In genomic region chr16:4021916-4022315, GRCh38 we compare ENCODE assay signal across 32 cellular contexts.
"Had no signal": no experiment of that assay in that cellular context is flagged by ENCODE, and none has a peak within 500 bp of the region (broad histone marks: within the 10 kb centered on the region; RNA-seq: fewer than 3 reads in every experiment).

No MANE protein-coding gene starts in this region.

- H3K4me3 Mint-ChIP-seq: activated CD4-positive, alpha-beta memory T cell treated with anti-CD3 and anti-CD28 coated beads for 36 hours; activated CD4-positive, alpha-beta T cell treated with anti-CD3 and anti-CD28 coated beads, Interleukin-2, amount 10 ng/mL, durations not matched to agents 24 days and 14 days; activated naive CD4-positive, alpha-beta T cell treated with anti-CD3 and anti-CD28 coated beads for 36 hours; activated naive CD8-positive, alpha-beta T cell treated with anti-CD3 and anti-CD28 coated beads for 36 hours; activated T-helper 1 cell treated with anti-CD3 and anti-CD28 coated beads, Interleukin-12 subunit alpha, Interleukin-12 subunit beta, Interleukin-2, Interleukin-4 antibody, amounts not matched to agents 30 ng/mL and 10 ng/mL and 1 ng/mL, durations not matched to agents 14 hours and 24 hours and 36 hours; brain; T-helper 1 cell treated with Interleukin-12 subunit alpha and Interleukin-12 subunit beta and Interleukin-4 antibody, amounts not matched to agents 30 μg/mL and 1 μg/mL, for 36 hours; type B pancreatic cell had no signal

- FAIRE-seq: frontal cortex, islet of Langerhans had no signal

- H3K9me3 Mint-ChIP-seq: activated CD4-positive, alpha-beta memory T cell treated with anti-CD3 and anti-CD28 coated beads for 36 hours; activated CD4-positive, alpha-beta T cell treated with anti-CD3 and anti-CD28 coated beads, Interleukin-2, amount 10 ng/mL, durations not matched to agents 24 days and 14 days; activated naive CD4-positive, alpha-beta T cell treated with anti-CD3 and anti-CD28 coated beads for 36 hours; activated naive CD8-positive, alpha-beta T cell treated with anti-CD3 and anti-CD28 coated beads for 36 hours; activated T-helper 1 cell treated with anti-CD3 and anti-CD28 coated beads, Interleukin-12 subunit alpha, Interleukin-12 subunit beta, Interleukin-2, Interleukin-4 antibody, amounts not matched to agents 30 ng/mL and 10 ng/mL and 1 ng/mL, durations not matched to agents 14 hours and 24 hours and 36 hours; T-helper 1 cell treated with Interleukin-12 subunit alpha and Interleukin-12 subunit beta and Interleukin-4 antibody, amounts not matched to agents 30 μg/mL and 1 μg/mL, for 36 hours; type B pancreatic cell had no signal

- H3K27ac Mint-ChIP-seq: activated CD4-positive, alpha-beta memory T cell treated with anti-CD3 and anti-CD28 coated beads for 36 hours; activated CD4-positive, alpha-beta T cell treated with anti-CD3 and anti-CD28 coated beads, Interleukin-2, amount 10 ng/mL, durations not matched to agents 24 days and 14 days; activated naive CD4-positive, alpha-beta T cell treated with anti-CD3 and anti-CD28 coated beads for 36 hours; activated naive CD8-positive, alpha-beta T cell treated with anti-CD3 and anti-CD28 coated beads for 36 hours; activated T-helper 1 cell treated with anti-CD3 and anti-CD28 coated beads, Interleukin-12 subunit alpha, Interleukin-12 subunit beta, Interleukin-2, Interleukin-4 antibody, amounts not matched to agents 30 ng/mL and 10 ng/mL and 1 ng/mL, durations not matched to agents 14 hours and 24 hours and 36 hours; T-helper 1 cell treated with Interleukin-12 subunit alpha and Interleukin-12 subunit beta and Interleukin-4 antibody, amounts not matched to agents 30 μg/mL and 1 μg/mL, for 36 hours; type B pancreatic cell had no signal

- H3K27me3 ChIP-seq: adrenal gland, cardiac muscle cell, colonic mucosa, dorsolateral prefrontal cortex, sigmoid colon, testis, uterus had no signal

- H3K36me3 Mint-ChIP-seq: activated CD4-positive, alpha-beta memory T cell treated with anti-CD3 and anti-CD28 coated beads for 36 hours; type B pancreatic cell had no signal

- H3K9me3 ChIP-seq: adrenal gland, colonic mucosa, sigmoid colon, testis, uterus had no signal

- H3K27ac ChIP-seq: adrenal gland, cardiac muscle cell, dorsolateral prefrontal cortex, sigmoid colon, testis, uterus, WERI-Rb-1 had no signal

- DNase-seq: activated CD4-positive, alpha-beta memory T cell treated with anti-CD3 and anti-CD28 coated beads for 36 hours; activated CD4-positive, alpha-beta T cell treated with anti-CD3 and anti-CD28 coated beads, Interleukin-2, amount 10 ng/mL, durations not matched to agents 24 days and 14 days; activated CD4-positive, CD25-positive, alpha-beta regulatory T cell treated with anti-CD3 and anti-CD28 coated beads, Interleukin-2, amount 50 U/mL, for 72 hours; activated CD8-positive, alpha-beta memory T cell treated with anti-CD3 and anti-CD28 coated beads, Interleukin-2, amount 50 U/mL, for 4 hours; activated effector memory CD4-positive, alpha-beta T cell treated with anti-CD3 and anti-CD28 coated beads, Interleukin-2, amount 50 U/mL, for 16 hours; activated naive CD4-positive, alpha-beta T cell treated with anti-CD3 and anti-CD28 coated beads for 36 hours; activated naive CD8-positive, alpha-beta T cell treated with anti-CD3 and anti-CD28 coated beads for 36 hours; activated T-cell treated with anti-CD3 and anti-CD28 coated beads, Interleukin-2, amount 50 U/mL, for 1 hour; adrenal gland; aorta; cerebellar nuclear complex; colonic mucosa; dorsolateral prefrontal cortex; effector memory CD4-positive, alpha-beta T cell; left ventricle myocardium superior; mammary epithelial cell; naive B cell; sigmoid colon; stimulated activated CD4-positive, alpha-beta T cell treated with anti-CD3 and anti-CD28 coated beads, Interleukin-1b, Interleukin-23, amount 100 ng/mL, for 48 hours; stimulated activated naive CD4-positive, alpha-beta T cell treated with Interleukin-2 at 50 U/mL for 16 hours; T-helper 9 cell; testis; uterus; WERI-Rb-1 had no signal

- H3K27me3 Mint-ChIP-seq: activated CD4-positive, alpha-beta memory T cell treated with anti-CD3 and anti-CD28 coated beads for 36 hours; activated CD4-positive, alpha-beta T cell treated with anti-CD3 and anti-CD28 coated beads, Interleukin-2, amount 10 ng/mL, durations not matched to agents 24 days and 14 days; activated naive CD8-positive, alpha-beta T cell treated with anti-CD3 and anti-CD28 coated beads for 36 hours; brain; naive B cell; type B pancreatic cell had no signal

- H3K36me3 ChIP-seq: adrenal gland, cardiac muscle cell, colonic mucosa, sigmoid colon, uterus, WERI-Rb-1 had no signal

- H3K4me1 ChIP-seq: colonic mucosa, uterus had no signal

- H3K4me3 ChIP-seq: adrenal gland, cardiac muscle cell, colonic mucosa, dorsolateral prefrontal cortex, sigmoid colon, smooth muscle cell, testis, uterus had no signal
